In the genomic region with DNA sequence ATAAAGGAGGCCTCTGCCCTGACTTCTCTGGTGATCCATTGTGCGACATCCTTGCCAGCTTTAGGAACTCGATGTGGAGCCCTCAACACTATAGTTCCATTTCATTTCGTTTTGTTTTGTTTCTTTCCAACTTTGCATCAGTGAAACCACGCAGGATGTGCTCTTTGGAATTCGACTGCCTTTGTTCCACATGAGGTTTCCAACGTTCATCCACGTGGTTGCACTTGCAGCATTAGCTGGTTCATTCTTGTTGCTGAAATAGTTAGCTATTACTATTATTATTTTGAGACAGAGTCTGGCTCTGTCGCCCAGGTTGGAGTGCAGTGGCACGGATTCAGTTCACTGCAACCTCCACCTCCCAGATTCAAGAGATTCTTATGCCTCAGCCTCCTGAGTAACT, we compare ENCODE assay signal across 19 cellular contexts.
A peak's percentile ranks its signal among the peaks of the same experiment; 100 is the strongest.
DNase-seq lines count a peak whose midpoint lies in the region; FAIRE-seq and TF ChIP-seq lines count a peak whose summit lies in the region.
"Had no signal": no experiment of that assay in that cellular context is flagged by ENCODE, and none has a peak within 500 bp of the region (broad histone marks: within the 10 kb centered on the region; RNA-seq: fewer than 3 reads in every experiment).

No MANE protein-coding gene starts in this region.

- TF ChIP-seq CTCF in dorsolateral prefrontal cortex (IDR thresholded peaks at IDR 0.05 in 54 of 56, conservative IDR thresholded peaks at IDR 0.05 in 2 of 56; ENCODE audit: low read depth in 1 of 56, partially characterized antibody in 56 of 56) (no peak), colonic mucosa (IDR thresholded peaks at IDR 0.05) (no peak)

- H3K27me3 ChIP-seq in dorsolateral prefrontal cortex (no peaks in the 10 kb centered on the region), colonic mucosa (no peaks in the 10 kb centered on the region)
- H3K27me3 ChIP-seq: BE2C had no signal

- peak; percentile 58 for FAIRE-seq in HTR-8/SVneo (lab: Jason Lieb, UNC)
- FAIRE-seq: A204.1 had no signal

- H3K9ac ChIP-seq in colonic mucosa (ENCODE audit: low read depth in 2 of 2, low read length in 2 of 2), result no peak overlapping the region

- no peaks in the 10 kb centered on the region for H3K36me3 ChIP-seq in colonic mucosa
- H3K36me3 ChIP-seq: BE2C had no signal

- no peaks in the 10 kb centered on the region for H3K9me3 ChIP-seq in colonic mucosa
- H3K9me3 ChIP-seq: BE2C had no signal

- intact Hi-C loops in dorsolateral prefrontal cortex (cut with DNase I), result loop anchor here in 1 of 2 donors (10.0 kb wide), 1 partner anchor 276 kb away; no protein-coding TSS in a partner anchor
- intact Hi-C loops in posterior vena cava (cut with DNase I), result loop anchor here in 1 of 2 donors (10.0 kb wide), 1 partner anchor 56 kb away; no protein-coding TSS in a partner anchor
- intact Hi-C loops in colonic mucosa (cut with DNase I), result no loop called here

- DNase-seq in HTR-8/SVneo (ENCODE audit: insufficient read length, low spot score) (no peak), dorsolateral prefrontal cortex (no peak), posterior vena cava (ENCODE audit: low spot score) (peak; percentile 3), colonic mucosa (no peak), NCI-H524 treated with DMSO at 0.1 percent for 48 hours (lab: John Stamatoyannopoulos, UW) (no peak), COR-L47 (lab: John Stamatoyannopoulos, UW) (no peak)
- DNase-seq: ACHN; BE2C; C1 segment of cervical spinal cord; CD4-positive, CD25-positive, alpha-beta regulatory T cell; CD8-positive, alpha-beta memory T cell; DMS153; DMS79; GDM1; GOT3; H7; IMR-90; KBM-7 had no signal

- no peaks in the 10 kb centered on the region for H3K4me1 ChIP-seq in colonic mucosa
- H3K4me1 ChIP-seq: BE2C had no signal

- H3K27ac ChIP-seq in dorsolateral prefrontal cortex, result peak overlapping the region in 33 of 59 donors; percentile 10 to 91 (median 78)
- H3K27ac ChIP-seq in colonic mucosa, result no peak overlapping the region

- H3K4me3 ChIP-seq in dorsolateral prefrontal cortex (no peak overlapping the region), colonic mucosa (no peak overlapping the region)
